Comparison of ENCODE assay signal across 13 cellular contexts in genomic region chr1:95916616-95917015, GRCh38.
A peak's percentile ranks its signal among the peaks of the same experiment; 100 is the strongest.
DNase-seq lines count a peak whose midpoint lies in the region; ATAC-seq, FAIRE-seq and TF ChIP-seq lines count a peak whose summit lies in the region.
"Had no signal": no experiment of that assay in that cellular context is flagged by ENCODE, and none has a peak within 500 bp of the region (broad histone marks: within the 10 kb centered on the region; RNA-seq: fewer than 3 reads in every experiment).

No MANE protein-coding gene starts in this region.

- CTCF ChIA-PET in MCF 10A (lab: Yijun Ruan, JAX): no interaction called here

- H3K27me3 ChIP-seq in breast epithelium: no peaks in the 10 kb centered on the region

- H3K36me3 Mint-ChIP-seq in MCF 10A (ENCODE audit: insufficient read depth, unreplicated experiment) (no peaks in the 10 kb centered on the region), HFFc6 (ENCODE audit: low read depth) (no peaks in the 10 kb centered on the region)

- no peak overlapping the region for H3K9ac ChIP-seq in kidney (ENCODE audit: low read length in 2 of 2)

- peaks cover 6 to 26% of the 10 kb centered on the region in 2 donors for H3K9me3 ChIP-seq in breast epithelium
- peaks cover 0 to 4% of the 10 kb centered on the region in 2 donors for H3K9me3 ChIP-seq in kidney (ENCODE audit: control insufficient read depth in 1 of 2, low read length in 2 of 2)

- no peak for FAIRE-seq in kidney (lab: Jason Lieb, UNC)
- FAIRE-seq: GM18507, HTR-8/SVneo, urothelium cell line had no signal

- DNase-seq in MCF 10A (ENCODE audit: unreplicated experiment): peak; percentile 13
- no peak for DNase-seq in breast epithelium (ENCODE audit: low spot score in 2 of 2)
- DNase-seq in RPMI7951 (ENCODE audit: low read depth): peak; percentile 10
- peak; percentile 49 for DNase-seq in fibroblast of peridontal ligament (ENCODE audit: extremely low read depth)
- DNase-seq in GOT3 (lab: John Stamatoyannopoulos, UW): no peak
- DNase-seq in HFFc6: no peak
- no peak for DNase-seq in kidney
- DNase-seq: H7 had no signal

- TF ChIP-seq CTCF in MCF 10A (IDR thresholded peaks at IDR 0.05; ENCODE audit: unreplicated experiment) (peak; percentile 12), breast epithelium (IDR thresholded peaks at IDR 0.05) (no peak), HFFc6 (IDR thresholded peaks at IDR 0.05) (no peak), kidney (IDR thresholded peaks at IDR 0.05; ENCODE audit: borderline replicate concordance, extremely low read depth, insufficient read depth) (no peak)

- no TSS peak for BruUV-seq in MCF 10A (replicated peaks; lab: Mats Ljungman, UMichigan)

- POLR2A ChIA-PET in MCF 10A (lab: Yijun Ruan, JAX): no interaction called here

- no peaks in the 10 kb centered on the region for H3K4me1 ChIP-seq in breast epithelium
- H3K4me1 ChIP-seq in kidney (ENCODE audit: control insufficient read depth in 1 of 2, insufficient read depth in 1 of 2, low read depth in 1 of 2, low read length in 2 of 2): no peaks in the 10 kb centered on the region

- H3K36me3 ChIP-seq in breast epithelium: no peaks in the 10 kb centered on the region
- no peaks in the 10 kb centered on the region for H3K36me3 ChIP-seq in kidney (ENCODE audit: control insufficient read depth in 1 of 2, insufficient read depth in 2 of 2, low read length in 2 of 2)

- H3K4me3 Mint-ChIP-seq in MCF 10A (ENCODE audit: unreplicated experiment) (no peak overlapping the region), HFFc6 (no peak overlapping the region)
- H3K4me3 Mint-ChIP-seq: natural killer cell treated with Interleukin-12 subunit alpha and Interleukin-12 subunit beta and Interleukin-15 and Interleukin-18, amount 100 ng/mL, for 72 hours had no signal

- no peak overlapping the region for H3K27ac ChIP-seq in breast epithelium
- no peak overlapping the region for H3K27ac ChIP-seq in kidney (ENCODE audit: low read depth in 2 of 2, low read length in 2 of 2)

- peaks cover 23% of the 10 kb centered on the region for H3K9me3 Mint-ChIP-seq in MCF 10A (ENCODE audit: unreplicated experiment)
- peaks cover 25% of the 10 kb centered on the region for H3K9me3 Mint-ChIP-seq in HFFc6

- H3K4me3 ChIP-seq in breast epithelium (no peak overlapping the region), kidney (ENCODE audit: low read length in 2 of 2) (no peak overlapping the region)

- ATAC-seq in GM21528 (IDR thresholded peaks at IDR 0.05; ENCODE audit: low FRiP score, unreplicated experiment): no peak
- ATAC-seq: natural killer cell treated with Interleukin-12 subunit alpha and Interleukin-12 subunit beta and Interleukin-15 and Interleukin-18, amount 100 ng/mL, for 72 hours had no signal

- no peaks in the 10 kb centered on the region for H3K27me3 Mint-ChIP-seq in MCF 10A (ENCODE audit: insufficient read depth, unreplicated experiment)
- H3K27me3 Mint-ChIP-seq in HFFc6 (ENCODE audit: insufficient read depth): no peaks in the 10 kb centered on the region
- H3K27me3 Mint-ChIP-seq: natural killer cell treated with Interleukin-12 subunit alpha and Interleukin-12 subunit beta and Interleukin-15 and Interleukin-18, amount 100 ng/mL, for 72 hours had no signal

- no peak for TF ChIP-seq POLR2A in breast epithelium (IDR thresholded peaks at IDR 0.05)

- intact Hi-C loops in MCF 10A (cut with micrococcal nuclease) (no loop called here), breast epithelium (cut with DNase I; ENCODE audit: low total_unique reads) (no loop called here), kidney (cut with DNase I) (no loop called here)

- H3K27ac Mint-ChIP-seq in MCF 10A (ENCODE audit: low read depth, unreplicated experiment): no peak overlapping the region
- H3K27ac Mint-ChIP-seq in HFFc6: no peak overlapping the region
- H3K27ac Mint-ChIP-seq: natural killer cell treated with Interleukin-12 subunit alpha and Interleukin-12 subunit beta and Interleukin-15 and Interleukin-18, amount 100 ng/mL, for 72 hours had no signal

- H3K4me1 Mint-ChIP-seq in MCF 10A (ENCODE audit: insufficient read depth, unreplicated experiment) (no peaks in the 10 kb centered on the region), HFFc6 (ENCODE audit: low read depth) (no peaks in the 10 kb centered on the region)

Comparison
In these comparisons a context has a peak if more than half of its experiments do, and no peak if none do; other contexts are left out.
1. DNase-seq: peak in MCF 10A (single experiment), RPMI7951 (single experiment) and fibroblast of peridontal ligament (single experiment); none in breast epithelium (0 of 2), GOT3 (single experiment), HFFc6 (single experiment) and kidney (single experiment).